8 cellular contexts compared by ENCODE assay signal in the genomic region with DNA sequence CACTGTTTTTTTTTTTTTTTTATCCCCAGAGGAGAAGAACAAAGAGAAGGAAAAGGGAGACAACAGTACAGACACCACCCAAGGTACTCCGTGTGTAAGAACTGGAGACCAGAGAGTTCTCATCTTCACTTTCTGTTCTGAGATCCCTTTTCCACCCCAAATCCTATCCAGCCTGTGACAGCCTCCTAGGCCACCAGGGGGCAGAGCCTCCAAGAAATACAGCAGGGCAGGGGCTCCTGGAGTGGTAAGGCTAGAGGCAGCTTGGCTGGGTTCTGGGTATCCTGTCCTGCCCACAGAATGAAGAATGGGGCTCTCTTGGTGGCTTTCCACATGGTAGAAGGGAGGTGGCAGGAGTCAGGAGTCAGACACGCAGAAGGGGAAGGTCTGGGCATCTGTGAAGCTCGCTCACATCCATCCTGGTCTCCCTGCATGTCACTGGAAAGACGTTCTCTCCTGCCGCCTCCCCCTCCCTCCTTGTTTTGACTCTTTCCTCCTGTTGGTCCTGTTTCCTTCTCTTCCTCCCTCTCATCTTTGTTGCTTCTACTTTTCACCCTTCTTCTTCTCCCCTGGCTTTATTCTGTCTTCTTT. TPM values are rescaled to one million over a fixed set of nuclear protein-coding genes. Genes with fewer than 3 reads are reported as not detected.
DNase-seq lines count a peak whose midpoint lies in the region; ATAC-seq, FAIRE-seq and TF ChIP-seq lines count a peak whose summit lies in the region.

No MANE protein-coding gene starts in this region.

- WGBS in sigmoid colon, 2 donors = 74 to 87% methylated on average over 5 of the region's 5 CpGs

- peak in 3 of 4 experiments; percentile 12 to 46 (median 38) for TF ChIP-seq CTCF in sigmoid colon (IDR thresholded peaks at IDR 0.05)

- TF ChIP-seq POLR2A in sigmoid colon (IDR thresholded peaks at IDR 0.05) = no peak

- DNase-seq in CMK (ENCODE audit: low read depth) = peak; percentile 26
- peak; percentile 79 for DNase-seq in RPMI8226
- DNase-seq in activated effector memory CD4-positive, alpha-beta T cell treated with Interleukin-2 at 50 U/mL for 16 hours = peak; percentile 12
- peak in 36 of 42 donors; percentile 22 to 78 (median 60) for DNase-seq in head of caudate nucleus
- no peak for DNase-seq in sigmoid colon
- DNase-seq in frontal cortex (ENCODE audit: low spot score in 2 of 2) = no peak

- ATAC-seq in HG03196 (IDR thresholded peaks at IDR 0.05; ENCODE audit: unreplicated experiment) = peak; percentile 50
- ATAC-seq in GM19452 (IDR thresholded peaks at IDR 0.05; ENCODE audit: unreplicated experiment) = no peak

- no peak for FAIRE-seq in frontal cortex (lab: Jason Lieb, UNC)

- no peaks in the 10 kb centered on the region for H3K9me3 ChIP-seq in sigmoid colon

- TF ChIP-seq EP300 in sigmoid colon (IDR thresholded peaks at IDR 0.05) = no peak

- H3K36me3 ChIP-seq in sigmoid colon = peaks cover 0 to 15% (median 0%) of the 10 kb centered on the region in 4 donors

- no peak overlapping the region for H3K4me3 ChIP-seq in sigmoid colon

- no peaks in the 10 kb centered on the region for H3K27me3 ChIP-seq in sigmoid colon

- intact Hi-C loops in head of caudate nucleus (cut with DNase I) = loop anchor here (5.0 kb wide), 1 partner anchor 45 kb away; the partner anchor contains the start of gene PEX5
- intact Hi-C loops in sigmoid colon (cut with DNase I) = no loop called here

- no peak overlapping the region for H3K27ac ChIP-seq in sigmoid colon

- no peaks in the 10 kb centered on the region for H3K4me1 ChIP-seq in sigmoid colon

RNA-seq across cellular contexts. Expression of gene CLSTN3, which starts 12.0 kb away (rescaled TPM):
- total RNA-seq in sigmoid colon (10 to 100 TPM; 11.5 to 41.5 (median 19.3) TPM), frontal cortex (75.0 TPM)
- 10 to 100 TPM in 1 of 3 donors, 1 to 10 TPM in 2; 3.7 to 25.9 (median 6.0) TPM for polyA plus RNA-seq in sigmoid colon

RNA-seq across cellular contexts. Expression of gene RBP5, which starts 13.5 kb away (rescaled TPM):
- total RNA-seq in sigmoid colon (under 1 TPM in 1 of 4 donors, not detected in 3; 0.71 TPM), frontal cortex (not detected)
- polyA plus RNA-seq in sigmoid colon = 10 to 100 TPM in 1 of 3 donors, 1 to 10 TPM in 2; 3.7 to 30.9 (median 4.2) TPM

RNA-seq across cellular contexts. Expression of gene C1RL, which starts 33.1 kb away (rescaled TPM):
- total RNA-seq in sigmoid colon (10 to 100 TPM; 44.2 to 82.6 (median 65.3) TPM), frontal cortex (2.0 TPM)
- 10 to 100 TPM in 2 of 3 donors, 1 to 10 TPM in 1; 9.9 to 45.5 (median 12.0) TPM for polyA plus RNA-seq in sigmoid colon

RNA-seq across cellular contexts. Expression of gene PEX5, which starts 47.3 kb away (rescaled TPM):
- total RNA-seq in sigmoid colon = 10 to 100 TPM; 22.7 to 48.5 (median 35.3) TPM
- polyA plus RNA-seq in sigmoid colon = 10 to 100 TPM; 13.9 to 29.9 (median 27.0) TPM
- total RNA-seq in frontal cortex = 71.7 TPM

RNA-seq across cellular contexts. Expression of gene C1R, which starts 49.9 kb away (rescaled TPM):
- total RNA-seq in sigmoid colon = 100 to 1,000 TPM; 328 to 493 (median 467) TPM
- polyA plus RNA-seq in sigmoid colon = 100 to 1,000 TPM in 1 of 3 donors, 10 to 100 TPM in 2; 23.8 to 257 (median 54.1) TPM
- total RNA-seq in frontal cortex = 3.7 TPM

Comparison
In these comparisons a context has a peak if more than half of its experiments do, and no peak if none do; other contexts are left out.
1. DNase-seq: peak in CMK (single experiment), RPMI8226 (single experiment), activated effector memory CD4-positive, alpha-beta T cell treated with Interleukin-2 at 50 U/mL for 16 hours (single experiment) and head of caudate nucleus (36 of 42); none in sigmoid colon (single experiment) and frontal cortex (0 of 2).
2. RNA of gene C1RL, which starts 33.1 kb away (total RNA-seq): 44.2 to 82.6 TPM in sigmoid colon; 2.0 TPM in frontal cortex (single experiment); every median in the first group is over 10 times any median in the second.